ENCODE assay signal across 8 cellular contexts in genomic region chr19:53867225-53868090, GRCh38. TPM values are rescaled to one million over a fixed set of nuclear protein-coding genes. Genes with fewer than 3 reads are reported as not detected.
A peak's percentile ranks its signal among the peaks of the same experiment; 100 is the strongest.
DNase-seq lines count a peak whose midpoint lies in the region; ATAC-seq lines count a peak whose summit lies in the region.

A gene with protein sequence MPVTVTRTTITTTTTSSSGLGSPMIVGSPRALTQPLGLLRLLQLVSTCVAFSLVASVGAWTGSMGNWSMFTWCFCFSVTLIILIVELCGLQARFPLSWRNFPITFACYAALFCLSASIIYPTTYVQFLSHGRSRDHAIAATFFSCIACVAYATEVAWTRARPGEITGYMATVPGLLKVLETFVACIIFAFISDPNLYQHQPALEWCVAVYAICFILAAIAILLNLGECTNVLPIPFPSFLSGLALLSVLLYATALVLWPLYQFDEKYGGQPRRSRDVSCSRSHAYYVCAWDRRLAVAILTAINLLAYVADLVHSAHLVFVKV (plus strand): TSS chr19:53867883. CDS start chr19:53873530, 5,647 bp downstream.

- DNase-seq in NCI-H526 (lab: John Stamatoyannopoulos, UW): peak; percentile 96 to 99
- peak; percentile 99 for DNase-seq in activated CD4-positive, alpha-beta T cell treated with anti-CD3 and anti-CD28 coated beads, Interleukin-2, amount 50 U/mL, for 48 hours
- DNase-seq in dermis blood vessel endothelial cell: peak; percentile 99
- DNase-seq in left kidney (ENCODE audit: low read depth, low spot score): peak; percentile 100
- peak; percentile 98 to 100 for DNase-seq in stimulated activated CD4-positive, alpha-beta T cell treated with anti-CD3 and anti-CD28 coated beads, Interleukin-1b, Interleukin-23, amount 100 ng/mL, for 4 hours (ENCODE audit: low read depth in 2 of 2)
- no peak for DNase-seq in NCI-H345 (lab: John Stamatoyannopoulos, UW)

- ATAC-seq in GM18511 (IDR thresholded peaks at IDR 0.05; ENCODE audit: unreplicated experiment) (peak; percentile 63), HG02943 (IDR thresholded peaks at IDR 0.05; ENCODE audit: low read depth, unreplicated experiment) (peak; percentile 63)

RNA-seq across cellular contexts. Expression of the gene that starts here (rescaled TPM):
- total RNA-seq in dermis blood vessel endothelial cell: 7.7 and 17.8 TPM in 2 replicates
